8 cellular contexts compared by ENCODE assay signal in genomic region chr17:17305282-17305801, GRCh38. TPM values are rescaled to one million over a fixed set of nuclear protein-coding genes. Genes with fewer than 3 reads are reported as not detected.
A peak's percentile ranks its signal among the peaks of the same experiment; 100 is the strongest.
DNase-seq lines count a peak whose midpoint lies in the region; ATAC-seq and TF ChIP-seq lines count a peak whose summit lies in the region.

No MANE protein-coding gene starts in this region.

- H3K36me3 ChIP-seq in mucosa of descending colon (ENCODE audit: low read depth), result no peaks in the 10 kb centered on the region

- no peak for DNase-seq in left cardiac atrium
- DNase-seq in Right ventricle myocardium inferior (ENCODE audit: missing footprints), result no peak
- peak; percentile 51 for DNase-seq in NOMO-1 treated with dmso at 0.1 percent for 144 hours (lab: John Stamatoyannopoulos, UW; ENCODE audit: unreplicated experiment)
- DNase-seq in activated T-cell treated with anti-CD3 and anti-CD28 coated beads for 4 hours, result peak; percentile 19
- DNase-seq in mucosa of descending colon, result peak in 2 of 3 donors; percentile 35 to 37
- no peak for DNase-seq in NCI-H2196 treated with DMSO at 0.1 percent for 48 hours (lab: John Stamatoyannopoulos, UW; ENCODE audit: unreplicated experiment)
- no peak for DNase-seq in NCI-H1436 treated with DMSO at 0.1 percent for 48 hours (lab: John Stamatoyannopoulos, UW)

- no peak for TF ChIP-seq CTCF in mucosa of descending colon (IDR thresholded peaks at IDR 0.05)

- no peaks in the 10 kb centered on the region for H3K9me3 ChIP-seq in mucosa of descending colon

- peak; percentile 5 to 10 for ATAC-seq in left cardiac atrium
- no peak for ATAC-seq in Right ventricle myocardium inferior
- ATAC-seq in HG02973 (IDR thresholded peaks at IDR 0.05; ENCODE audit: unreplicated experiment), result peak; percentile 65
- peak; percentile 69 for ATAC-seq in mucosa of descending colon

- intact Hi-C loops in left cardiac atrium (cut with DNase I) (no loop called here), Right ventricle myocardium inferior (cut with DNase I) (no loop called here), mucosa of descending colon (cut with DNase I, micrococcal nuclease) (no loop called here)

- H3K4me3 ChIP-seq in mucosa of descending colon, result no peak overlapping the region

- H3K4me1 ChIP-seq in mucosa of descending colon (ENCODE audit: low read depth), result peaks cover 17% of the 10 kb centered on the region

RNA-seq across cellular contexts. Expression of gene NT5M, which starts 2.2 kb away (rescaled TPM):
- total RNA-seq in left cardiac atrium (1 to 10 TPM; 5.4 to 8.2 TPM), Right ventricle myocardium inferior (8.3 TPM), mucosa of descending colon (1 to 10 TPM; 1.7 to 4.5 (median 2.2) TPM)

RNA-seq across cellular contexts. Expression of gene COPS3, which starts 24.3 kb away (rescaled TPM):
- 10 to 100 TPM; 55.6 to 60.3 TPM for total RNA-seq in left cardiac atrium
- 83.8 TPM for total RNA-seq in Right ventricle myocardium inferior
- total RNA-seq in mucosa of descending colon, result 10 to 100 TPM; 35.9 to 60.5 (median 42.2) TPM

Comparison
In these comparisons a context has a peak if more than half of its experiments do, and no peak if none do; other contexts are left out.
1. DNase-seq: peak in NOMO-1 treated with dmso at 0.1 percent for 144 hours (single experiment), activated T-cell treated with anti-CD3 and anti-CD28 coated beads for 4 hours (single experiment) and mucosa of descending colon (2 of 3); none in left cardiac atrium (single experiment), Right ventricle myocardium inferior (single experiment), NCI-H2196 treated with DMSO at 0.1 percent for 48 hours (single experiment) and NCI-H1436 treated with DMSO at 0.1 percent for 48 hours (single experiment).